ENCODE assay signal across 31 cellular contexts in the genomic region with DNA sequence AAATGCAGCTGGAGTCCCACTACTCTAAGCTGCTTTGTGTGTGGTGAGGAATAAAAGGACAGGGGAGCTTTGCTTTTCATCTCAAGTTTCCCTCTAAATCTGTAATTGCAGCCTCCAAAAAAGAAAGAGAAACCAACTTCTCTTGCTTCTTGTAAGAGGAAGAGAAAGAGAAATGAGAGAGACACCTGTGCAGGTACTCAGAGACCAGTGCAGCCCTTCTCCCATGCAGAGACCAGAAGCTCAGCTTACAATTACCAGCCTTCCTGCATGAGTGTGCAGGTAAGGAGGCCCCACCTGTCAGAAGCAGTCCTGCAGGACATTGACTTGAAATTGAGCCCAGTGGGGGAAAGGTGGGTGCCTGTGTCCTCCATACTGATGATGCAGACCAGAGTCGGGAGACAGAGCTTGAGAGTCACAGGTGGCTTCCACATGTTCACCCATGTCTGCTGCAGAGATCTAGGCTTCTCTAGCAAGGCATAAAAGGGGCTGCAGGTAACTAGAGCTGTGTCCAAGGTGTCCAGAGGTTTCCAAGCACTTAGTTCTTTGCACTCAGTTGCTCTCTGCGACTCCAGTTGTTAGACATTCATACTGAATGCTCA. TPM values are rescaled to one million over a fixed set of nuclear protein-coding genes. Genes with fewer than 3 reads are reported as not detected.
DNase-seq lines count a peak whose midpoint lies in the region; ATAC-seq, FAIRE-seq and TF ChIP-seq lines count a peak whose summit lies in the region.
"Had no signal": no experiment of that assay in that cellular context is flagged by ENCODE, and none has a peak within 500 bp of the region (broad histone marks: within the 10 kb centered on the region; RNA-seq: fewer than 3 reads in every experiment).

No MANE protein-coding gene starts in this region.

- TF ChIP-seq CTCF in mesothelial cell of epicardium (IDR thresholded peaks at IDR 0.05; ENCODE audit: unreplicated experiment) = no peak

- WGBS in small intestine, 3 donors = 66 to 90% (median 73%) methylated on average over 2 of the region's 2 CpGs

- ATAC-seq in GM21526 (IDR thresholded peaks at IDR 0.05; ENCODE audit: low FRiP score, unreplicated experiment) (peak; percentile 61), HG03280 (IDR thresholded peaks at IDR 0.05; ENCODE audit: unreplicated experiment) (peak; percentile 56)
- ATAC-seq: activated CD4-positive, alpha-beta T cell treated with anti-CD3 and anti-CD28 coated beads for 36 hours; activated T-cell treated with anti-CD3 and anti-CD28 coated beads, Interleukin-2, amount 50 U/mL, for 72 hours; gastrocnemius medialis; GM23338; naive thymus-derived CD4-positive, alpha-beta T cell had no signal

- H3K4me3 ChIP-seq in small intestine (ENCODE audit: low read depth in 1 of 2, low read length in 2 of 2) = no peak overlapping the region
- H3K4me3 ChIP-seq: gastrocnemius medialis, GM23338, left ventricle myocardium inferior, smooth muscle cell had no signal

- FAIRE-seq in small intestine (lab: Jason Lieb, UNC) = no peak
- FAIRE-seq: GM18507 had no signal

- H3K27ac ChIP-seq in small intestine (ENCODE audit: low read depth in 1 of 2, low read length in 1 of 2) = no peak overlapping the region
- H3K27ac ChIP-seq: gastrocnemius medialis, left ventricle myocardium inferior had no signal

- no peaks in the 10 kb centered on the region for H3K36me3 Mint-ChIP-seq in mesothelial cell of epicardium
- H3K36me3 Mint-ChIP-seq: activated naive CD4-positive, alpha-beta T cell treated with anti-CD3 and anti-CD28 coated beads, Interleukin-2, amount 10 ng/mL, durations not matched to agents 7 days and 5 days; immature natural killer cell had no signal

- no peaks in the 10 kb centered on the region for H3K36me3 ChIP-seq in small intestine (ENCODE audit: control insufficient read depth in 2 of 2, insufficient read depth in 2 of 2, low read length in 2 of 2)
- H3K36me3 ChIP-seq: gastrocnemius medialis, left ventricle myocardium inferior had no signal

- H3K27ac Mint-ChIP-seq in mesothelial cell of epicardium = no peak overlapping the region
- H3K27ac Mint-ChIP-seq: activated CD4-positive, alpha-beta T cell treated with anti-CD3 and anti-CD28 coated beads for 36 hours; activated naive CD4-positive, alpha-beta T cell treated with anti-CD3 and anti-CD28 coated beads, Interleukin-2, amount 10 ng/mL, durations not matched to agents 7 days and 5 days; activated T-cell treated with anti-CD3 and anti-CD28 coated beads, Interleukin-2, amount 50 U/mL, for 72 hours; CD4-positive, alpha-beta memory T cell; GM23338; immature natural killer cell; T-helper 1 cell treated with Interleukin-12 subunit alpha and Interleukin-12 subunit beta and Interleukin-4 antibody, amounts not matched to agents 30 μg/mL and 1 μg/mL, for 36 hours had no signal

- H3K4me1 ChIP-seq in small intestine (ENCODE audit: control insufficient read depth in 2 of 2, insufficient read depth in 1 of 2, low read depth in 1 of 2, low read length in 1 of 2) = no peaks in the 10 kb centered on the region
- H3K4me1 ChIP-seq: gastrocnemius medialis, left ventricle myocardium inferior had no signal

- H3K27me3 Mint-ChIP-seq in mesothelial cell of epicardium (ENCODE audit: low read depth) = peaks cover 73% of the 10 kb centered on the region

- DNase-seq in NCI-H2107 treated with DMSO at 0.1 percent for 48 hours (lab: John Stamatoyannopoulos, UW; ENCODE audit: unreplicated experiment) = peak; percentile 15
- DNase-seq in NCI-H2107 (lab: John Stamatoyannopoulos, UW) = no peak
- DNase-seq in islet precursor cell = peak; percentile 29
- no peak for DNase-seq in small intestine
- DNase-seq in mesothelial cell of epicardium (ENCODE audit: low spot score in 2 of 2, unreplicated experiment in 2 of 2) = no peak
- no peak for DNase-seq in COR-L47 (lab: John Stamatoyannopoulos, UW)
- DNase-seq: 8988T; activated CD4-positive, alpha-beta T cell treated with anti-CD3 and anti-CD28 coated beads for 36 hours; activated naive CD4-positive, alpha-beta T cell treated with anti-CD3 and anti-CD28 coated beads, Interleukin-2, amount 10 ng/mL, durations not matched to agents 7 days and 5 days; activated T-cell treated with anti-CD3 and anti-CD28 coated beads, Interleukin-2, amount 50 U/mL, for 72 hours; amniotic stem cell; CD4-positive, alpha-beta memory T cell; DMS 273 treated with DMSO at 0.1 percent for 48 hours; gastrocnemius medialis; hippocampal formation; immature natural killer cell; IMR-90; left ventricle myocardium inferior; naive thymus-derived CD4-positive, alpha-beta T cell; NCI-H1105; NCI-H1930; occipital lobe; stimulated activated CD4-positive, alpha-beta T cell treated with anti-CD3 and anti-CD28 coated beads, Interleukin-2, amount 100 ng/mL, for 24 hours had no signal

- no peak overlapping the region for H3K4me3 Mint-ChIP-seq in mesothelial cell of epicardium
- H3K4me3 Mint-ChIP-seq: activated CD4-positive, alpha-beta T cell treated with anti-CD3 and anti-CD28 coated beads for 36 hours; activated naive CD4-positive, alpha-beta T cell treated with anti-CD3 and anti-CD28 coated beads, Interleukin-2, amount 10 ng/mL, durations not matched to agents 7 days and 5 days; activated T-cell treated with anti-CD3 and anti-CD28 coated beads, Interleukin-2, amount 50 U/mL, for 72 hours; GM23338; T-helper 1 cell treated with Interleukin-12 subunit alpha and Interleukin-12 subunit beta and Interleukin-4 antibody, amounts not matched to agents 30 μg/mL and 1 μg/mL, for 36 hours had no signal

- H3K4me1 Mint-ChIP-seq in mesothelial cell of epicardium = no peaks in the 10 kb centered on the region
- H3K4me1 Mint-ChIP-seq: activated CD4-positive, alpha-beta T cell treated with anti-CD3 and anti-CD28 coated beads for 36 hours; GM23338 had no signal

- H3K9me3 ChIP-seq in small intestine (ENCODE audit: control insufficient read depth, low read depth) = no peaks in the 10 kb centered on the region
- H3K9me3 ChIP-seq: gastrocnemius medialis had no signal

- no peaks in the 10 kb centered on the region for H3K27me3 ChIP-seq in small intestine (ENCODE audit: control insufficient read depth in 2 of 2, insufficient read depth in 2 of 2, low read length in 2 of 2)
- H3K27me3 ChIP-seq: gastrocnemius medialis had no signal

- H3K9me3 Mint-ChIP-seq in mesothelial cell of epicardium = peaks cover 9% of the 10 kb centered on the region
- H3K9me3 Mint-ChIP-seq: activated naive CD4-positive, alpha-beta T cell treated with anti-CD3 and anti-CD28 coated beads, Interleukin-2, amount 10 ng/mL, durations not matched to agents 7 days and 5 days; CD4-positive, alpha-beta memory T cell; immature natural killer cell had no signal

RNA-seq across cellular contexts. Expression of a gene that starts 15.3 kb away (rescaled TPM):
- polyA plus RNA-seq in small intestine = 10 to 100 TPM; 37.6 to 43.8 (median 42.3) TPM
- 38.4 to 39.6 TPM (median 39.4 TPM) in 3 replicates for total RNA-seq in mesothelial cell of epicardium

RNA-seq across cellular contexts. Expression of a gene that starts 55.0 kb away (rescaled TPM):
- polyA plus RNA-seq in small intestine = under 1 TPM in 2 of 3 donors, not detected in 1; 0.27 to 0.45 TPM
- 3.9 to 4.4 TPM (median 4.2 TPM) in 3 replicates for total RNA-seq in mesothelial cell of epicardium
- total RNA-seq: activated CD4-positive, alpha-beta T cell treated with anti-CD3 and anti-CD28 coated beads for 36 hours; CD4-positive, alpha-beta memory T cell; G401; IMR-90; renal cortical epithelial cell had no signal
- polyA plus RNA-seq: CD4-positive, alpha-beta memory T cell; immature natural killer cell; IMR-90; naive thymus-derived CD4-positive, alpha-beta T cell had no signal

Comparison
In these comparisons a context has a peak if more than half of its experiments do, and no peak if none do; other contexts are left out.
1. DNase-seq: peak in NCI-H2107 treated with DMSO at 0.1 percent for 48 hours (single experiment) and islet precursor cell (single experiment); none in NCI-H2107 (single experiment), small intestine (single experiment), mesothelial cell of epicardium (0 of 2) and COR-L47 (single experiment).